25 cellular contexts compared by ENCODE assay signal in genomic region chr4:8113611-8114343, GRCh38. TPM values are rescaled to one million over a fixed set of nuclear protein-coding genes. Genes with fewer than 3 reads are reported as not detected.
DNase-seq lines count a peak whose midpoint lies in the region; ATAC-seq and FAIRE-seq lines count a peak whose summit lies in the region.
"Had no signal": no experiment of that assay in that cellular context is flagged by ENCODE, and none has a peak within 500 bp of the region (broad histone marks: within the 10 kb centered on the region; RNA-seq: fewer than 3 reads in every experiment).

No MANE protein-coding gene starts in this region.

- ATAC-seq in T-helper 17 cell: no peak
- ATAC-seq in left cardiac atrium: no peak
- ATAC-seq: naive thymus-derived CD8-positive, alpha-beta T cell; stimulated activated naive CD8-positive, alpha-beta T cell treated with anti-CD3 and anti-CD28 coated beads, Interleukin-15, amount 100 ng/mL, for 72 hours had no signal

- H3K9me3 ChIP-seq in T-helper 17 cell (ENCODE audit: control insufficient read depth, low read length, poor library complexity, severe bottlenecking): no peaks in the 10 kb centered on the region
- H3K9me3 ChIP-seq in muscle layer of duodenum (ENCODE audit: control insufficient read depth in 1 of 2, low read length in 2 of 2): no peaks in the 10 kb centered on the region
- no peaks in the 10 kb centered on the region for H3K9me3 ChIP-seq in thymus (ENCODE audit: control insufficient read depth)

- no peaks in the 10 kb centered on the region for H3K36me3 ChIP-seq in muscle layer of duodenum (ENCODE audit: control insufficient read depth in 1 of 2, insufficient read depth in 2 of 2, low read length in 2 of 2)
- no peaks in the 10 kb centered on the region for H3K36me3 ChIP-seq in thymus (ENCODE audit: control insufficient read depth, insufficient read depth)

- DNase-seq in T-helper 17 cell: no peak
- peak; percentile 14 for DNase-seq in left cardiac atrium
- DNase-seq in islet precursor cell: no peak
- no peak for DNase-seq in GM19238 (ENCODE audit: insufficient read length, low spot score)
- no peak for DNase-seq in HTR-8/SVneo (ENCODE audit: insufficient read length, low spot score)
- no peak for DNase-seq in OCI-M2 (lab: John Stamatoyannopoulos, UW; ENCODE audit: unreplicated experiment)
- DNase-seq: activated CD4-positive, alpha-beta T cell treated with anti-CD3 and anti-CD28 coated beads for 4 hours; activated naive CD8-positive, alpha-beta T cell treated with anti-CD3 and anti-CD28 coated beads, Interleukin-2, amount 10 ng/mL, durations not matched to agents 7 days and 5 days; cortex of kidney; EL; immature natural killer cell; naive thymus-derived CD8-positive, alpha-beta T cell; NCI-H1417; NCI-H510A; stimulated activated CD4-positive, alpha-beta T cell treated with anti-CD3 and anti-CD28 coated beads, Interleukin-4, amount 100 ng/mL, for 1 hour; stimulated activated naive CD8-positive, alpha-beta T cell treated with anti-CD3 and anti-CD28 coated beads, Interleukin-15, amount 100 ng/mL, for 72 hours; SW 1271 had no signal

- H3K27ac Mint-ChIP-seq in T-helper 17 cell: peak overlapping the region; percentile 61
- H3K27ac Mint-ChIP-seq: activated naive CD8-positive, alpha-beta T cell treated with anti-CD3 and anti-CD28 coated beads, Interleukin-2, amount 10 ng/mL, durations not matched to agents 7 days and 5 days; activated T-helper 2 cell treated with anti-CD3 and anti-CD28 coated beads, Interferon-gamma antibody, Interleukin-2, Interleukin-4, amounts not matched to agents 10 μg/mL and 5 μg/mL and 100 μg/mL, durations not matched to agents 14 hours and 24 hours and 36 hours; immature natural killer cell had no signal

- FAIRE-seq in HTR-8/SVneo (lab: Jason Lieb, UNC): no peak
- FAIRE-seq: endometrium, GM18507 had no signal

- intact Hi-C loops in left cardiac atrium (cut with DNase I): no loop called here

- H3K27ac ChIP-seq in muscle layer of duodenum (ENCODE audit: low read length) (peak overlapping the region; percentile 36), thymus (ENCODE audit: low read depth) (peak overlapping the region; percentile 8)

- WGBS in thymus: 88% methylated on average over 13 of the region's 13 CpGs

- H3K4me1 ChIP-seq in muscle layer of duodenum (ENCODE audit: control insufficient read depth in 1 of 2, insufficient read depth in 2 of 2, low read length in 2 of 2) (peaks cover 0 to 4% of the 10 kb centered on the region in 2 donors), thymus (ENCODE audit: control insufficient read depth, insufficient read depth, low read length) (no peaks in the 10 kb centered on the region)

- peaks cover 12% of the 10 kb centered on the region for H3K4me1 Mint-ChIP-seq in T-helper 17 cell

- H3K4me3 ChIP-seq in muscle layer of duodenum (ENCODE audit: low read depth in 1 of 2, low read length in 2 of 2): no peak overlapping the region
- no peak overlapping the region for H3K4me3 ChIP-seq in thymus (ENCODE audit: low read length)
- H3K4me3 ChIP-seq: smooth muscle cell had no signal

- H3K27me3 ChIP-seq in muscle layer of duodenum (ENCODE audit: low read depth, low read length): no peaks in the 10 kb centered on the region
- peaks cover 4% of the 10 kb centered on the region for H3K27me3 ChIP-seq in thymus (ENCODE audit: control insufficient read depth, insufficient read depth)

- peaks cover 4% of the 10 kb centered on the region for H3K27me3 Mint-ChIP-seq in T-helper 17 cell

- no peak overlapping the region for H3K4me3 Mint-ChIP-seq in T-helper 17 cell
- H3K4me3 Mint-ChIP-seq: activated naive CD8-positive, alpha-beta T cell treated with anti-CD3 and anti-CD28 coated beads, Interleukin-2, amount 10 ng/mL, durations not matched to agents 7 days and 5 days; brain; immature natural killer cell; naive thymus-derived CD8-positive, alpha-beta T cell; stimulated activated naive CD8-positive, alpha-beta T cell treated with anti-CD3 and anti-CD28 coated beads, Interleukin-15, amount 100 ng/mL, for 72 hours had no signal

- H3K36me3 Mint-ChIP-seq in T-helper 17 cell (ENCODE audit: low read depth): no peaks in the 10 kb centered on the region
- H3K36me3 Mint-ChIP-seq: activated naive CD8-positive, alpha-beta T cell treated with anti-CD3 and anti-CD28 coated beads, Interleukin-2, amount 10 ng/mL, durations not matched to agents 7 days and 5 days; immature natural killer cell; naive thymus-derived CD8-positive, alpha-beta T cell had no signal

RNA-seq across cellular contexts. Expression of gene ABLIM2, which starts 44.8 kb away (rescaled TPM):
- total RNA-seq in T-helper 17 cell: 1 to 10 TPM; 4.1 to 4.3 TPM
- 10 to 100 TPM; 14.3 to 23.1 TPM for total RNA-seq in left cardiac atrium
- 7.4 TPM for polyA plus RNA-seq in thymus
- total RNA-seq: M059J, smooth muscle cell had no signal
